ENCODE assay signal across 29 cellular contexts in the genomic region with DNA sequence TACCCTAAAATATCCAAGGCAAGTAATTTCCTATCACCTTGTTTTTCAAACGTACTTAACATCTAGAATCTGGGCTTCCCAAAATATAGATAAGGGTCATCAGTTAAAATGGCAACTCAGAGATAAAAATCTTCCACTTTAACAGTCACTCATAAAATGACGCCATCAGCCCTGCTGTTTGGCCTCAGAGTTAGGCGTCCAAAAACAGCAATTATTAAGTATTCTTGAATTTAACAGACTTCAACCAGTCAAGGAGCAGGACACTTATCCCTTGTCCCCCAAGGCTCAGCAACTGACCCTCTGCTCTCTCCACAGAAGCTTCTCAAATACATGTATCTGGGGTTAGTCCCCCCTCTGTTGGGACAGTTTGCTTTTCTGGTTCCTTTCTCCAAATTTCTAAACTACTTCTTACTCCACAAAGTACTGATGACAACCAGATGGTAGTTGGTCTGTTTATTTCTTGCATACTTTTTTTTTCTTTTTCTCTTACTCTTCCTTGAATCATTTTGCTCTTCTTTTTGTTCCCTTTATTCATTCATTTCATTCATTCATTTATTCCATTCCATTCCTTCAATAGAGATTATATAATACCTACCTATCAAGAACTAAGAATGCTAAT. TPM values are rescaled to one million over a fixed set of nuclear protein-coding genes. Genes with fewer than 3 reads are reported as not detected.
DNase-seq lines count a peak whose midpoint lies in the region; ATAC-seq and TF ChIP-seq lines count a peak whose summit lies in the region.
"Had no signal": no experiment of that assay in that cellular context is flagged by ENCODE, and none has a peak within 500 bp of the region (broad histone marks: within the 10 kb centered on the region; RNA-seq: fewer than 3 reads in every experiment).

No MANE protein-coding gene starts in this region.

- no CpG with 5 or more reads among the region's 3 CpGs for WGBS in IMR-90 (ENCODE audit: extremely low coverage in 2 of 2, insufficient read length in 1 of 2), 2 experiments

- TF ChIP-seq POLR2A in IMR-90 (IDR thresholded peaks at IDR 0.05; ENCODE audit: low read depth, low read length) (no peak), vagina (IDR thresholded peaks at IDR 0.05) (no peak)

- no TSS peak for BruUV-seq in IMR-90 (replicated peaks; lab: Mats Ljungman, UMichigan)

- H2BK20ac ChIP-seq in IMR-90 (ENCODE audit: low read depth, low read length): peak overlapping the region; percentile 93

- intact Hi-C loops in IMR-90 (cut with micrococcal nuclease) (loop anchor here (5.0 to 10.0 kb wide), 3 partner anchors 37 to 525 kb away; a partner anchor contains a TSS), sciatic nerve (cut with DNase I) (no loop called here), vagina (cut with DNase I) (loop anchor here (10.0 kb wide), 1 partner anchor 55 kb away; a partner anchor contains a TSS)

- no peaks in the 10 kb centered on the region for H3K27me3 ChIP-seq in IMR-90 (ENCODE audit: control insufficient read depth, insufficient read depth, low read length)
- H3K27me3 ChIP-seq in vagina: no peaks in the 10 kb centered on the region
- H3K27me3 ChIP-seq: BLaER1 treated with 17β-estradiol and CSF1 and Interleukin-3, amounts not matched to agents 10 nM and 100 nM; pancreas; right atrium auricular region; testis had no signal

- H2BK120ac ChIP-seq in IMR-90 (ENCODE audit: low read depth, low read length): peak overlapping the region; percentile 94

- H3K9me3 ChIP-seq in IMR-90 (ENCODE audit: control insufficient read depth, insufficient read depth, low read length) (no peaks in the 10 kb centered on the region), vagina (no peaks in the 10 kb centered on the region)
- H3K9me3 ChIP-seq: pancreas, right atrium auricular region, testis had no signal

- H4K91ac ChIP-seq in IMR-90 (ENCODE audit: insufficient read depth, low read depth, low read length): peak overlapping the region; percentile 84

- no peak overlapping the region for H3K9ac ChIP-seq in IMR-90 (ENCODE audit: low read depth, low read length)
- H3K9ac ChIP-seq: BLaER1 treated with 17β-estradiol and CSF1 and Interleukin-3, amounts not matched to agents 10 nM and 100 nM had no signal

- H3K36me3 ChIP-seq in IMR-90 (ENCODE audit: control insufficient read depth, insufficient read depth, low read length): no peaks in the 10 kb centered on the region
- H3K36me3 ChIP-seq in vagina: no peaks in the 10 kb centered on the region
- H3K36me3 ChIP-seq: pancreas, right atrium auricular region had no signal

- no peak overlapping the region for H2AFZ ChIP-seq in IMR-90 (replicated peaks; ENCODE audit: low read length, poor library complexity)
- H2AFZ ChIP-seq: PC-9 had no signal

- peak overlapping the region in 1 of 2 experiments; percentile 19; a peak in 1 of 4 replicates for H4K8ac ChIP-seq in IMR-90 (ENCODE audit: low read depth in 2 of 2, low read length in 2 of 2)

- peaks cover 0 to 12% of the 10 kb centered on the region in 2 experiments; a peak in 1 of 4 replicates for H3K79me1 ChIP-seq in IMR-90 (ENCODE audit: low read depth in 1 of 2, low read length in 2 of 2)

- dilution Hi-C loops in IMR-90 (cut with HindIII; ENCODE audit: low sequenced_read_pairs, unreplicated experiment): no loop called here

- peak overlapping the region; percentile 49; the same call in 1 of the 2 replicates for H3K4me2 ChIP-seq in IMR-90 (ENCODE audit: low read depth, low read length)
- H3K4me2 ChIP-seq: PC-9 had no signal

- H3K9me1 ChIP-seq in IMR-90 (ENCODE audit: insufficient read depth, low read length): peaks cover 15% of the 10 kb centered on the region

- H2BK5ac ChIP-seq in IMR-90 (ENCODE audit: low read depth, low read length, poor library complexity, severe bottlenecking): no peak overlapping the region

- no peak overlapping the region; the same call in 1 of the 2 replicates for H4K5ac ChIP-seq in IMR-90 (ENCODE audit: low read depth, low read length)

- DNase-seq in IMR-90 (peak; percentile 26), fibroblast of peridontal ligament (ENCODE audit: extremely low read depth) (peak; percentile 74), sciatic nerve (ENCODE audit: low spot score) (no peak), vagina (ENCODE audit: extremely low spot score in 2 of 2) (no peak), NCI-H226 (no peak), NCI-H1048 (lab: John Stamatoyannopoulos, UW) (no peak)
- DNase-seq: activated CD4-positive, alpha-beta T cell treated with anti-CD3 and anti-CD28 coated beads for 4 hours; activated T-cell treated with anti-CD3 and anti-CD28 coated beads for 4 hours; COR-L47; cortex of kidney; effector memory CD8-positive, alpha-beta T cell; glutamatergic neuron; NCI-H1694 treated with DMSO at 0.1 percent for 48 hours; NCI-H2171; NCI-H510A treated with DMSO at 0.1 percent for 48 hours; pancreas; SHP77; stimulated activated CD4-positive, alpha-beta T cell treated with anti-CD3 and anti-CD28 coated beads, Interleukin-4, amount 100 ng/mL, for 24 hours; testis had no signal

- ATAC-seq in IMR-90 (ENCODE audit: low read depth) (no peak), sciatic nerve (peak; percentile 83), HG02759 (IDR thresholded peaks at IDR 0.05; ENCODE audit: unreplicated experiment) (no peak)
- ATAC-seq: effector memory CD8-positive, alpha-beta T cell; HCT116; stimulated activated effector memory CD8-positive, alpha-beta T cell treated with anti-CD3 and anti-CD28 coated beads, Interleukin-12 subunit alpha, Interleukin-12 subunit beta, amount 100 ng/mL, for 72 hours had no signal

- CTCF ChIA-PET in IMR-90 (lab: Yijun Ruan, JAX): interaction anchor here (0.6 kb wide), 1 partner anchor 131 kb away, joined by 3 read pairs; no protein-coding TSS in a partner anchor

- in situ Hi-C loops in IMR-90 (cut with MboI; ENCODE audit: low sequenced_read_pairs): no loop called here

- POLR2A ChIA-PET in IMR-90 (lab: Charles Lee; ENCODE audit: unreplicated experiment): no interaction called here

- no peak overlapping the region for H3K4me3 ChIP-seq in IMR-90 (ENCODE audit: insufficient read depth, low read depth, low read length)
- no peak overlapping the region for H3K4me3 ChIP-seq in vagina
- H3K4me3 ChIP-seq: BLaER1 treated with 17β-estradiol and CSF1 and Interleukin-3, amounts not matched to agents 10 nM and 100 nM; pancreas; PC-9; right atrium auricular region; testis had no signal

- no peak overlapping the region for H2AK9ac ChIP-seq in IMR-90 (replicated peaks; ENCODE audit: low read depth, low read length, poor library complexity)

- H3K4ac ChIP-seq in IMR-90 (ENCODE audit: low read depth, low read length): peak overlapping the region; percentile 89; the same call in 1 of the 2 replicates

- TF ChIP-seq CTCF in IMR-90 (conservative IDR thresholded peaks at IDR 0.05; ENCODE audit: low read depth, low read length) (no peak), vagina (IDR thresholded peaks at IDR 0.05) (no peak)

- H2AK5ac ChIP-seq in IMR-90 (ENCODE audit: low read depth, low read length): peak overlapping the region; percentile 98

- H3K18ac ChIP-seq in IMR-90 (ENCODE audit: low read depth, low read length): peak overlapping the region; percentile 93

- H3K14ac ChIP-seq in IMR-90 (replicated peaks; ENCODE audit: low read depth, low read length): no peak overlapping the region

- H3K56ac ChIP-seq in IMR-90 (ENCODE audit: extremely low read depth, insufficient read depth, low read length): no peak overlapping the region

- no peaks in the 10 kb centered on the region for H4K20me1 ChIP-seq in IMR-90 (ENCODE audit: insufficient read depth, low read length)
- H4K20me1 ChIP-seq: BLaER1 treated with 17β-estradiol and CSF1 and Interleukin-3, amounts not matched to agents 10 nM and 100 nM had no signal

- TF ChIP-seq RAD21 in IMR-90 (IDR thresholded peaks at IDR 0.05; ENCODE audit: low read length): no peak

- peak overlapping the region; percentile 66; the same call in 1 of the 2 replicates for H3K27ac ChIP-seq in IMR-90 (ENCODE audit: insufficient read depth, low read length)
- H3K27ac ChIP-seq in vagina: peak overlapping the region; percentile 92
- H3K27ac ChIP-seq: pancreas, PC-9, right atrium auricular region, testis, VCaP had no signal

- H3K23ac ChIP-seq in IMR-90 (ENCODE audit: low read depth, low read length): peak overlapping the region; percentile 8; the same call in 1 of the 2 replicates

- H2BK15ac ChIP-seq in IMR-90 (ENCODE audit: low read depth, low read length): peak overlapping the region; percentile 87; the same call in 1 of the 3 replicates

- H3K4me1 ChIP-seq in IMR-90 (ENCODE audit: control insufficient read depth, insufficient read depth, low read length) (peaks cover 14% of the 10 kb centered on the region), vagina (peaks cover 25% of the 10 kb centered on the region)
- H3K4me1 ChIP-seq: pancreas, right atrium auricular region, testis had no signal

TF ChIP-seq in IMR-90, 13 proteins besides CTCF, POLR2A, EP300 and RAD21 (continues in another document):
- no peak for TF ChIP-seq MAFK (IDR thresholded peaks at IDR 0.05; ENCODE audit: low read depth, low read length)
- TF ChIP-seq CEBPB (IDR thresholded peaks at IDR 0.05; ENCODE audit: low read depth, low read length): no peak
- TF ChIP-seq MAZ (IDR thresholded peaks at IDR 0.05; ENCODE audit: borderline replicate concordance, low read depth, low read length): no peak
- TF ChIP-seq, protein P1, sequence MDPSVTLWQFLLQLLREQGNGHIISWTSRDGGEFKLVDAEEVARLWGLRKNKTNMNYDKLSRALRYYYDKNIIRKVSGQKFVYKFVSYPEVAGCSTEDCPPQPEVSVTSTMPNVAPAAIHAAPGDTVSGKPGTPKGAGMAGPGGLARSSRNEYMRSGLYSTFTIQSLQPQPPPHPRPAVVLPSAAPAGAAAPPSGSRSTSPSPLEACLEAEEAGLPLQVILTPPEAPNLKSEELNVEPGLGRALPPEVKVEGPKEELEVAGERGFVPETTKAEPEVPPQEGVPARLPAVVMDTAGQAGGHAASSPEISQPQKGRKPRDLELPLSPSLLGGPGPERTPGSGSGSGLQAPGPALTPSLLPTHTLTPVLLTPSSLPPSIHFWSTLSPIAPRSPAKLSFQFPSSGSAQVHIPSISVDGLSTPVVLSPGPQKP (IDR thresholded peaks at IDR 0.05; ENCODE audit: borderline replicate concordance, low read depth, low read length): no peak
- TF ChIP-seq RFX5 (IDR thresholded peaks at IDR 0.05; ENCODE audit: low read depth, low read length): no peak
- TF ChIP-seq RCOR1 (IDR thresholded peaks at IDR 0.05; ENCODE audit: insufficient replicate concordance, low read length): no peak
- no peak for TF ChIP-seq FOS (IDR thresholded peaks at IDR 0.05; ENCODE audit: low read depth, low read length)
- TF ChIP-seq BHLHE40 (IDR thresholded peaks at IDR 0.05; ENCODE audit: low read depth, low read length): no peak
- TF ChIP-seq CHD1 (IDR thresholded peaks at IDR 0.05; ENCODE audit: low read depth, low read length): no peak
- no peak for TF ChIP-seq MXI1 (IDR thresholded peaks at IDR 0.05; ENCODE audit: borderline replicate concordance, low read depth, low read length)
- TF ChIP-seq SMC3 (IDR thresholded peaks at IDR 0.05; ENCODE audit: low read depth, low read length): no peak

RNA-seq across cellular contexts. Expression of a gene that starts 54.4 kb away (rescaled TPM):
- total RNA-seq in IMR-90 (2012; rRNA removed) (0.28 and 0.36 TPM in 2 replicates), sciatic nerve (178 TPM), vagina (280 TPM)
- 5.8 and 7.3 TPM in 2 replicates for polyA plus RNA-seq in IMR-90 (2012; rRNA removed)
- polyA plus RNA-seq in IMR-90 (2012; cell fraction: cytosol; rRNA removed): 10.8 and 29.1 TPM in 2 replicates
- polyA plus RNA-seq in IMR-90 (2012; cell fraction: nucleus; rRNA removed; ENCODE audit: low replicate concordance): 3.0 and 6.1 TPM in 2 replicates
- total RNA-seq: mononuclear cell had no signal
- polyA plus RNA-seq: keratinocyte, neural cell had no signal

Comparison
In these comparisons a context has a peak if more than half of its experiments do, and no peak if none do; other contexts are left out.
1. DNase-seq: peak in IMR-90 (single experiment) and fibroblast of peridontal ligament (single experiment); none in sciatic nerve (single experiment), vagina (0 of 2), NCI-H226 (single experiment) and NCI-H1048 (single experiment).
2. RNA of a gene that starts 54.4 kb away (total RNA-seq): 280 TPM in vagina (single experiment) and 178 TPM in sciatic nerve (single experiment); 0.28 to 0.36 TPM in IMR-90; every median in the first group is over 100 times any median in the second.